In genomic region chr16:80463776-80464175, GRCh38 we compare ENCODE assay signal across 21 cellular contexts.
DNase-seq lines count a peak whose midpoint lies in the region; ATAC-seq, FAIRE-seq and TF ChIP-seq lines count a peak whose summit lies in the region.
"Had no signal": no experiment of that assay in that cellular context is flagged by ENCODE, and none has a peak within 500 bp of the region (broad histone marks: within the 10 kb centered on the region; RNA-seq: fewer than 3 reads in every experiment).

No MANE protein-coding gene starts in this region.

- in situ Hi-C loops in HepG2 (cut with HindIII; ENCODE audit: extremely low pct_ligation_motif_present, low pct_unique_long_range_greater_than_20kb): no loop called here

- TF ChIP-seq POLR2A in right lobe of liver (IDR thresholded peaks at IDR 0.05) (no peak), HepG2 (IDR thresholded peaks at IDR 0.05; ENCODE audit: insufficient read depth in 1 of 2, low read depth in 2 of 2, low read length in 2 of 2) (no peak)

- H4K20me1 ChIP-seq in HepG2 (ENCODE audit: insufficient read depth, low read length): no peaks in the 10 kb centered on the region
- no peaks in the 10 kb centered on the region for H4K20me1 ChIP-seq in hepatocyte (ENCODE audit: insufficient read depth, poor library complexity, severe bottlenecking)
- no peaks in the 10 kb centered on the region for H4K20me1 ChIP-seq in smooth muscle cell (ENCODE audit: low read depth)
- H4K20me1 ChIP-seq: BLaER1 had no signal

- no peak overlapping the region for H3K9ac ChIP-seq in HepG2 (ENCODE audit: insufficient read depth, low read depth, low read length)
- no peak overlapping the region for H3K9ac ChIP-seq in smooth muscle cell (ENCODE audit: low read depth)
- H3K9ac ChIP-seq: BLaER1 had no signal

- DNase-seq in right lobe of liver (no peak), HepG2 (ENCODE audit: low spot score) (no peak), hepatocyte (ENCODE audit: low spot score) (no peak), nephron progenitor cell (peak; percentile 26), smooth muscle cell (lab: John Stamatoyannopoulos, UW; ENCODE audit: unreplicated experiment) (no peak), pons (ENCODE audit: low spot score) (no peak)
- DNase-seq: 8988T; CD4-positive, CD25-positive, alpha-beta regulatory T cell; GOT3; HFFc6; NCI-H1048; NCI-H1694; NCI-H2029 treated with DMSO at 0.1 percent for 48 hours; NCI-H446 treated with DMSO at 0.1 percent for 48 hours; NCI-H69; SHP77 had no signal

- peaks cover 28% of the 10 kb centered on the region for H3K4me1 Mint-ChIP-seq in nephron progenitor cell

- peaks cover 21% of the 10 kb centered on the region for H3K27me3 Mint-ChIP-seq in nephron progenitor cell (ENCODE audit: low read depth, poor library complexity)

- no peaks in the 10 kb centered on the region for H3K79me2 ChIP-seq in HepG2 (ENCODE audit: insufficient read depth, low read length)
- no peaks in the 10 kb centered on the region for H3K79me2 ChIP-seq in hepatocyte
- no peaks in the 10 kb centered on the region for H3K79me2 ChIP-seq in smooth muscle cell (ENCODE audit: low read depth)

- POLR2A ChIA-PET in HepG2 (lab: Yijun Ruan, JAX): no interaction called here

- TF ChIP-seq CTCF in right lobe of liver (IDR thresholded peaks at IDR 0.05) (no peak), HepG2 (CRISPR knock-in tag; IDR thresholded peaks at IDR 0.05) (no peak), hepatocyte (IDR thresholded peaks at IDR 0.05; ENCODE audit: poor library complexity) (no peak), nephron progenitor cell (IDR thresholded peaks at IDR 0.05) (no peak), smooth muscle cell (IDR thresholded peaks at IDR 0.05; ENCODE audit: borderline replicate concordance, insufficient read depth, poor library complexity, severe bottlenecking) (no peak)

- no peaks in the 10 kb centered on the region for H3F3A ChIP-seq in smooth muscle cell (ENCODE audit: low read depth)

- CTCF ChIA-PET in HepG2 (lab: Yijun Ruan, JAX; ENCODE audit: low intra/inter-chr PET ratio, low total read pairs): no interaction called here

- no peaks in the 10 kb centered on the region for H3K9me2 ChIP-seq in hepatocyte (replicated peaks; ENCODE audit: insufficient read depth)

- H3K36me3 Mint-ChIP-seq in nephron progenitor cell (ENCODE audit: low read depth): no peaks in the 10 kb centered on the region
- H3K36me3 Mint-ChIP-seq: CD4-positive, CD25-positive, alpha-beta regulatory T cell had no signal

- intact Hi-C loops in right lobe of liver (cut with DNase I) (no loop called here), HepG2 (cut with micrococcal nuclease; ENCODE audit: unreplicated experiment) (loop anchor here (10.0 kb wide), 1 partner anchor 369 kb away; no protein-coding TSS in a partner anchor)

- no peak overlapping the region for H3K27ac Mint-ChIP-seq in nephron progenitor cell
- H3K27ac Mint-ChIP-seq: CD4-positive, CD25-positive, alpha-beta regulatory T cell; HFFc6 had no signal

- no peak for ATAC-seq in right lobe of liver
- ATAC-seq in HepG2: no peak
- no peak for ATAC-seq in HG03439 (IDR thresholded peaks at IDR 0.05; ENCODE audit: unreplicated experiment)

- H3K27ac ChIP-seq in right lobe of liver (peak overlapping the region in 2 of 3 donors; percentile 17 to 67), HepG2 (ENCODE audit: extremely low read length, insufficient read depth, low read length) (no peak overlapping the region), hepatocyte (peak overlapping the region; percentile 88), smooth muscle cell (ENCODE audit: low read depth) (no peak overlapping the region)
- H3K27ac ChIP-seq: BLaER1, RWPE1 had no signal

- H3K9me3 ChIP-seq in right lobe of liver (no peaks in the 10 kb centered on the region), HepG2 (ENCODE audit: low read length) (no peaks in the 10 kb centered on the region), hepatocyte (ENCODE audit: low read depth) (no peaks in the 10 kb centered on the region), smooth muscle cell (replicated peaks; ENCODE audit: low read depth) (no peaks in the 10 kb centered on the region)
- H3K9me3 ChIP-seq: BLaER1, HAP-1 had no signal

- TF ChIP-seq RAD21 in HepG2 (CRISPR knock-in tag; IDR thresholded peaks at IDR 0.05): no peak

- H3K27me3 ChIP-seq in right lobe of liver (no peaks in the 10 kb centered on the region), HepG2 (ENCODE audit: control insufficient read depth in 1 of 2, insufficient read depth in 2 of 2, low read length in 2 of 2) (peaks cover 0 to 28% of the 10 kb centered on the region in 2 experiments; a peak in 4 of 5 replicates), hepatocyte (no peaks in the 10 kb centered on the region), smooth muscle cell (ENCODE audit: low read depth) (peaks cover 32% of the 10 kb centered on the region)
- H3K27me3 ChIP-seq: BLaER1 had no signal

- 68% methylated on average over 4 of the region's 6 CpGs for WGBS in right lobe of liver (ENCODE audit: insufficient coverage, low coverage, low lambda C conversion rate, missing lambda C conversion rate)
- 66% methylated on average over 6 of the region's 6 CpGs for WGBS in HepG2 (ENCODE audit: low lambda C conversion rate)
- WGBS in hepatocyte (ENCODE audit: low lambda C conversion rate, missing lambda C conversion rate): 79% methylated on average over 6 of the region's 6 CpGs
- 88% methylated on average over 6 of the region's 6 CpGs for WGBS in smooth muscle cell (ENCODE audit: low lambda C conversion rate)

- H3K9me3 Mint-ChIP-seq in nephron progenitor cell: no peaks in the 10 kb centered on the region
- H3K9me3 Mint-ChIP-seq: HFFc6 had no signal

- BruUV-seq in HepG2 (replicated peaks; lab: Mats Ljungman, UMichigan): no TSS peak

- no peak for FAIRE-seq in HepG2 (lab: Jason Lieb, UNC)
- FAIRE-seq: G401.6 had no signal

- H3K4me2 ChIP-seq in HepG2 (ENCODE audit: low read depth, low read length): no peak overlapping the region
- H3K4me2 ChIP-seq in hepatocyte: no peak overlapping the region
- H3K4me2 ChIP-seq in smooth muscle cell: no peak overlapping the region
- H3K4me2 ChIP-seq: BLaER1 had no signal

- H3K4me3 Mint-ChIP-seq in nephron progenitor cell: no peak overlapping the region
- H3K4me3 Mint-ChIP-seq: CD4-positive, CD25-positive, alpha-beta regulatory T cell; HFFc6 had no signal

- no peaks in the 10 kb centered on the region for H3K36me3 ChIP-seq in right lobe of liver
- no peaks in the 10 kb centered on the region for H3K36me3 ChIP-seq in HepG2 (replicated peaks in 1 of 2; ENCODE audit: control insufficient read depth in 1 of 2, insufficient read depth in 2 of 2, low read length in 2 of 2)
- H3K36me3 ChIP-seq in hepatocyte (replicated peaks; ENCODE audit: insufficient read depth, low read depth): no peaks in the 10 kb centered on the region
- no peaks in the 10 kb centered on the region for H3K36me3 ChIP-seq in smooth muscle cell (ENCODE audit: low read depth)
- H3K36me3 ChIP-seq: BLaER1, HAP-1 had no signal

- no peak overlapping the region for H3K4me3 ChIP-seq in right lobe of liver
- H3K4me3 ChIP-seq in HepG2 (replicated peaks in 1 of 3; ENCODE audit: insufficient read depth in 1 of 3, low read depth in 2 of 3, low read length in 3 of 3): no peak overlapping the region
- no peak overlapping the region for H3K4me3 ChIP-seq in hepatocyte
- no peak overlapping the region for H3K4me3 ChIP-seq in smooth muscle cell
- H3K4me3 ChIP-seq: BLaER1, HAP-1 had no signal

- H2AFZ ChIP-seq in HepG2 (ENCODE audit: low read length): no peak overlapping the region
- H2AFZ ChIP-seq in hepatocyte: no peak overlapping the region
- no peak overlapping the region for H2AFZ ChIP-seq in smooth muscle cell (ENCODE audit: low read depth)

- peaks cover 0 to 57% (median 29%) of the 10 kb centered on the region in 4 donors for H3K4me1 ChIP-seq in right lobe of liver
- H3K4me1 ChIP-seq in HepG2 (ENCODE audit: insufficient read depth, low read length): peaks cover 43% of the 10 kb centered on the region
- H3K4me1 ChIP-seq in hepatocyte (ENCODE audit: insufficient read depth): peaks cover 21% of the 10 kb centered on the region
- no peaks in the 10 kb centered on the region for H3K4me1 ChIP-seq in smooth muscle cell (ENCODE audit: low read depth)
- H3K4me1 ChIP-seq: BLaER1 had no signal

- TF ChIP-seq EP300 in HepG2 (IDR thresholded peaks at IDR 0.05; ENCODE audit: low read depth in 2 of 2, low read length in 2 of 2) (no peak), HepG2 (CRISPR knock-in tag; IDR thresholded peaks at IDR 0.05; ENCODE audit: borderline replicate concordance) (no peak)

TF ChIP-seq in HepG2, 621 proteins besides CTCF, POLR2A, EP300 and RAD21:
- TF ChIP-seq SYNCRIP (IDR thresholded peaks at IDR 0.05; ENCODE audit: insufficient read depth, low read depth, low read length) (no peak), SIN3B (IDR thresholded peaks at IDR 0.05; ENCODE audit: low read length) (no peak)

Comparison
In these comparisons a context has a peak if more than half of its experiments do, and no peak if none do; other contexts are left out.
1. H3K27ac ChIP-seq: peak in right lobe of liver (2 of 3) and hepatocyte (single experiment); none in HepG2 (single experiment) and smooth muscle cell (single experiment).